In genomic region chr14:102525213-102526143, GRCh38 we compare ENCODE assay signal across 1 cellular context.
TF ChIP-seq lines count a peak whose summit lies in the region.

No MANE protein-coding gene starts in this region.

TF ChIP-seq in HepG2, 621 proteins besides CTCF, POLR2A, EP300 and RAD21 (continued from another document and continues in another):
- TF ChIP-seq ZNF512 (CRISPR knock-in tag; IDR thresholded peaks at IDR 0.05) (peak; percentile 99), TFDP1 (CRISPR knock-in tag; IDR thresholded peaks at IDR 0.05; ENCODE audit: borderline replicate concordance) (no peak), MAFF (IDR thresholded peaks at IDR 0.05; ENCODE audit: low read depth, low read length) (no peak), ZNF263 (CRISPR knock-in tag; IDR thresholded peaks at IDR 0.05) (no peak), XRCC5 (optimal IDR thresholded peaks at IDR 0.05; ENCODE audit: low read length) (no peak), DDIT3 (CRISPR knock-in tag; IDR thresholded peaks at IDR 0.05) (no peak), STAT6 (CRISPR knock-in tag; IDR thresholded peaks at IDR 0.05; ENCODE audit: borderline replicate concordance) (no peak), NFKBIZ (CRISPR knock-in tag; IDR thresholded peaks at IDR 0.05) (0 out of 2 replicates have a peak, but pooled peaks have one; percentile 5), CHD4 (IDR thresholded peaks at IDR 0.05; ENCODE audit: borderline replicate concordance, low read length) (no peak), ZNF710 (CRISPR knock-in tag; IDR thresholded peaks at IDR 0.05; ENCODE audit: borderline replicate concordance) (peak; percentile 39; the same call in 1 of the 2 replicates), GABPA (IDR thresholded peaks at IDR 0.05; ENCODE audit: low read depth, low read length) (no peak), GABPA (CRISPR knock-in tag; IDR thresholded peaks at IDR 0.05; ENCODE audit: low read depth) (peak; percentile 46; the same call in 1 of the 2 replicates), GLI4 (CRISPR knock-in tag; IDR thresholded peaks at IDR 0.05; ENCODE audit: borderline replicate concordance) (no peak), ZNF670 (CRISPR knock-in tag; IDR thresholded peaks at IDR 0.05; ENCODE audit: borderline replicate concordance) (0 out of 2 replicates have a peak, but pooled peaks have one; percentile 44), ZBTB3 (CRISPR knock-in tag; IDR thresholded peaks at IDR 0.05; ENCODE audit: borderline replicate concordance, low read depth) (no peak), NR0B2 (CRISPR knock-in tag; IDR thresholded peaks at IDR 0.05) (no peak), ZNF124 (CRISPR knock-in tag; IDR thresholded peaks at IDR 0.05) (no peak), ZSCAN29 (CRISPR knock-in tag; conservative IDR thresholded peaks at IDR 0.05) (peak; percentile 99), FLYWCH1 (CRISPR knock-in tag; IDR thresholded peaks at IDR 0.05) (no peak), RELA (CRISPR knock-in tag; IDR thresholded peaks at IDR 0.05) (no peak), DNMT1 (CRISPR knock-in tag; IDR thresholded peaks at IDR 0.05) (no peak), RFX3 (CRISPR knock-in tag; IDR thresholded peaks at IDR 0.05) (peak; percentile 34; the same call in 1 of the 2 replicates), ZNF225 (CRISPR knock-in tag; IDR thresholded peaks at IDR 0.05) (no peak), NR3C1 (CRISPR knock-in tag; IDR thresholded peaks at IDR 0.05) (no peak), RXRB (CRISPR knock-in tag; IDR thresholded peaks at IDR 0.05; ENCODE audit: borderline replicate concordance) (no peak), CREB1 (IDR thresholded peaks at IDR 0.05) (no peak), CREB1 (CRISPR knock-in tag; IDR thresholded peaks at IDR 0.05) (peak; percentile 37; the same call in 1 of the 2 replicates), LBX2 (CRISPR knock-in tag; IDR thresholded peaks at IDR 0.05; ENCODE audit: borderline replicate concordance) (no peak), ATF7-NPFF (CRISPR knock-in tag; IDR thresholded peaks at IDR 0.05; ENCODE audit: low read depth) (no peak), ZNF512B (CRISPR knock-in tag; IDR thresholded peaks at IDR 0.05; ENCODE audit: borderline replicate concordance) (no peak), GATAD2A (CRISPR knock-in tag; IDR thresholded peaks at IDR 0.05) (no peak), HMGXB3 (CRISPR knock-in tag; IDR thresholded peaks at IDR 0.05; ENCODE audit: borderline replicate concordance) (no peak), ZNF138 (CRISPR knock-in tag; IDR thresholded peaks at IDR 0.05; ENCODE audit: low read depth) (no peak), ZNF775 (CRISPR knock-in tag; IDR thresholded peaks at IDR 0.05; ENCODE audit: borderline replicate concordance) (no peak), REL (CRISPR knock-in tag; conservative IDR thresholded peaks at IDR 0.05) (no peak), FOSL2 (CRISPR knock-in tag; IDR thresholded peaks at IDR 0.05) (no peak), KLF6 (CRISPR knock-in tag; IDR thresholded peaks at IDR 0.05) (0 out of 2 replicates have a peak, but pooled peaks have one; percentile 6), ZNF609 (CRISPR knock-in tag; IDR thresholded peaks at IDR 0.05; ENCODE audit: borderline replicate concordance) (no peak), HNRNPH1 (optimal IDR thresholded peaks at IDR 0.05; ENCODE audit: low read depth, low read length) (no peak), ZNF468 (CRISPR knock-in tag; IDR thresholded peaks at IDR 0.05) (no peak)
